In the genomic region with DNA sequence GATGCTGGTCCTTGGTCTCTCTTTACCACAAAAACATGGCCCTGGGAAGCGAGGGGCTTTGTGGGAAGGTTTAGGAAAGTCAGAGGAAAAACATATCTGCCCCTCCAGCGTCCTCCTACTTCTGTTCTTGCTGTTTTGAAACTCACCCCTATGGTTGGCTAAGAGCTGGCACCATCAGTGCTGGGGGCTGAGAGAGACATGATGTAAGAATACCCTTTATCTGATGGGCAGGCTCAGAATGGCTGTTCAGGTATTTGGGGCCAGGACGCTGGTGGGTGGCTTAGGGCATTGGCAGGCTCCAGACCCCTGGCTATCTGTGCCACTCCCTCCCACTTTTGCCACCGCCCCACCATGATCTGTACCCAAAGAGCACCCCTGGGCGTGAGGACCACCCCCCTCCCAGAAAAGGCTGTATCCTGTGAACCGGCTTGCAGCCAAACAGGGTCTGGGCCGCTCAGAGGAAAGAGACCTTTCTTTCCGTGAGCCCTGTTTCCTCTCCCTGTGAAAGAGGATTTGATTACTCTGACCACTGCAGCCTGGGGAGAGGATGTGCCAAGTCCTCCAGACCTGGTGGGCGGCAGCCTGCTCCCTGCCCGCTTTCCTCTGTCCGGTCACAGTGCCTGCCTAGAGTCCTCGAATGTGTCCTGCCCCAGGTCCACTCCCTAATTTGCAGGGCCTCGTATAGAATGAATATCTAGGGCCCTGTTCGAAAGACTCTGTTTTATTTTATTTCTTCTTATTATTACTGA, we compare ENCODE assay signal across 2 cellular contexts.
TF ChIP-seq lines count a peak whose summit lies in the region.

No MANE protein-coding gene starts in this region.

TF ChIP-seq in liver, 16 proteins besides CTCF, POLR2A, EP300 and RAD21 (continued from another document):
- TF ChIP-seq, protein P1, sequence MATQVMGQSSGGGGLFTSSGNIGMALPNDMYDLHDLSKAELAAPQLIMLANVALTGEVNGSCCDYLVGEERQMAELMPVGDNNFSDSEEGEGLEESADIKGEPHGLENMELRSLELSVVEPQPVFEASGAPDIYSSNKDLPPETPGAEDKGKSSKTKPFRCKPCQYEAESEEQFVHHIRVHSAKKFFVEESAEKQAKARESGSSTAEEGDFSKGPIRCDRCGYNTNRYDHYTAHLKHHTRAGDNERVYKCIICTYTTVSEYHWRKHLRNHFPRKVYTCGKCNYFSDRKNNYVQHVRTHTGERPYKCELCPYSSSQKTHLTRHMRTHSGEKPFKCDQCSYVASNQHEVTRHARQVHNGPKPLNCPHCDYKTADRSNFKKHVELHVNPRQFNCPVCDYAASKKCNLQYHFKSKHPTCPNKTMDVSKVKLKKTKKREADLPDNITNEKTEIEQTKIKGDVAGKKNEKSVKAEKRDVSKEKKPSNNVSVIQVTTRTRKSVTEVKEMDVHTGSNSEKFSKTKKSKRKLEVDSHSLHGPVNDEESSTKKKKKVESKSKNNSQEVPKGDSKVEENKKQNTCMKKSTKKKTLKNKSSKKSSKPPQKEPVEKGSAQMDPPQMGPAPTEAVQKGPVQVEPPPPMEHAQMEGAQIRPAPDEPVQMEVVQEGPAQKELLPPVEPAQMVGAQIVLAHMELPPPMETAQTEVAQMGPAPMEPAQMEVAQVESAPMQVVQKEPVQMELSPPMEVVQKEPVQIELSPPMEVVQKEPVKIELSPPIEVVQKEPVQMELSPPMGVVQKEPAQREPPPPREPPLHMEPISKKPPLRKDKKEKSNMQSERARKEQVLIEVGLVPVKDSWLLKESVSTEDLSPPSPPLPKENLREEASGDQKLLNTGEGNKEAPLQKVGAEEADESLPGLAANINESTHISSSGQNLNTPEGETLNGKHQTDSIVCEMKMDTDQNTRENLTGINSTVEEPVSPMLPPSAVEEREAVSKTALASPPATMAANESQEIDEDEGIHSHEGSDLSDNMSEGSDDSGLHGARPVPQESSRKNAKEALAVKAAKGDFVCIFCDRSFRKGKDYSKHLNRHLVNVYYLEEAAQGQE (IDR thresholded peaks at IDR 0.05) = peak; percentile 16
- TF ChIP-seq RXRA (IDR thresholded peaks at IDR 0.05) (peak in 1 of 2 donors; percentile 61), HNF4A (conservative IDR thresholded peaks at IDR 0.05) (peak in 1 of 2 donors; percentile 42), NR2F2 (IDR thresholded peaks at IDR 0.05) (no peak), MAX (IDR thresholded peaks at IDR 0.05) (no peak), EGR1 (IDR thresholded peaks at IDR 0.05; ENCODE audit: low read depth in 2 of 2) (peak in 1 of 2 donors; percentile 33), JUND (IDR thresholded peaks at IDR 0.05) (no peak), YY1 (IDR thresholded peaks at IDR 0.05) (no peak)
- TF ChIP-seq, protein P2, sequence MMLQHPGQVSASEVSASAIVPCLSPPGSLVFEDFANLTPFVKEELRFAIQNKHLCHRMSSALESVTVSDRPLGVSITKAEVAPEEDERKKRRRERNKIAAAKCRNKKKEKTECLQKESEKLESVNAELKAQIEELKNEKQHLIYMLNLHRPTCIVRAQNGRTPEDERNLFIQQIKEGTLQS (IDR thresholded peaks at IDR 0.05) = no peak

TF ChIP-seq in HepG2, 621 proteins besides CTCF, POLR2A, EP300 and RAD21 (continued from another document):
- TF ChIP-seq, protein P3, sequence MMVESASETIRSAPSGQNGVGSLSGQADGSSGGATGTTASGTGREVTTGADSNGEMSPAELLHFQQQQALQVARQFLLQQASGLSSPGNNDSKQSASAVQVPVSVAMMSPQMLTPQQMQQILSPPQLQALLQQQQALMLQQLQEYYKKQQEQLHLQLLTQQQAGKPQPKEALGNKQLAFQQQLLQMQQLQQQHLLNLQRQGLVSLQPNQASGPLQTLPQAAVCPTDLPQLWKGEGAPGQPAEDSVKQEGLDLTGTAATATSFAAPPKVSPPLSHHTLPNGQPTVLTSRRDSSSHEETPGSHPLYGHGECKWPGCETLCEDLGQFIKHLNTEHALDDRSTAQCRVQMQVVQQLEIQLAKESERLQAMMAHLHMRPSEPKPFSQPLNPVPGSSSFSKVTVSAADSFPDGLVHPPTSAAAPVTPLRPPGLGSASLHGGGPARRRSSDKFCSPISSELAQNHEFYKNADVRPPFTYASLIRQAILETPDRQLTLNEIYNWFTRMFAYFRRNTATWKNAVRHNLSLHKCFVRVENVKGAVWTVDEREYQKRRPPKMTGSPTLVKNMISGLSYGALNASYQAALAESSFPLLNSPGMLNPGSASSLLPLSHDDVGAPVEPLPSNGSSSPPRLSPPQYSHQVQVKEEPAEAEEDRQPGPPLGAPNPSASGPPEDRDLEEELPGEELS (CRISPR knock-in tag; IDR thresholded peaks at IDR 0.05) = no peak
- TF ChIP-seq, protein P4, sequence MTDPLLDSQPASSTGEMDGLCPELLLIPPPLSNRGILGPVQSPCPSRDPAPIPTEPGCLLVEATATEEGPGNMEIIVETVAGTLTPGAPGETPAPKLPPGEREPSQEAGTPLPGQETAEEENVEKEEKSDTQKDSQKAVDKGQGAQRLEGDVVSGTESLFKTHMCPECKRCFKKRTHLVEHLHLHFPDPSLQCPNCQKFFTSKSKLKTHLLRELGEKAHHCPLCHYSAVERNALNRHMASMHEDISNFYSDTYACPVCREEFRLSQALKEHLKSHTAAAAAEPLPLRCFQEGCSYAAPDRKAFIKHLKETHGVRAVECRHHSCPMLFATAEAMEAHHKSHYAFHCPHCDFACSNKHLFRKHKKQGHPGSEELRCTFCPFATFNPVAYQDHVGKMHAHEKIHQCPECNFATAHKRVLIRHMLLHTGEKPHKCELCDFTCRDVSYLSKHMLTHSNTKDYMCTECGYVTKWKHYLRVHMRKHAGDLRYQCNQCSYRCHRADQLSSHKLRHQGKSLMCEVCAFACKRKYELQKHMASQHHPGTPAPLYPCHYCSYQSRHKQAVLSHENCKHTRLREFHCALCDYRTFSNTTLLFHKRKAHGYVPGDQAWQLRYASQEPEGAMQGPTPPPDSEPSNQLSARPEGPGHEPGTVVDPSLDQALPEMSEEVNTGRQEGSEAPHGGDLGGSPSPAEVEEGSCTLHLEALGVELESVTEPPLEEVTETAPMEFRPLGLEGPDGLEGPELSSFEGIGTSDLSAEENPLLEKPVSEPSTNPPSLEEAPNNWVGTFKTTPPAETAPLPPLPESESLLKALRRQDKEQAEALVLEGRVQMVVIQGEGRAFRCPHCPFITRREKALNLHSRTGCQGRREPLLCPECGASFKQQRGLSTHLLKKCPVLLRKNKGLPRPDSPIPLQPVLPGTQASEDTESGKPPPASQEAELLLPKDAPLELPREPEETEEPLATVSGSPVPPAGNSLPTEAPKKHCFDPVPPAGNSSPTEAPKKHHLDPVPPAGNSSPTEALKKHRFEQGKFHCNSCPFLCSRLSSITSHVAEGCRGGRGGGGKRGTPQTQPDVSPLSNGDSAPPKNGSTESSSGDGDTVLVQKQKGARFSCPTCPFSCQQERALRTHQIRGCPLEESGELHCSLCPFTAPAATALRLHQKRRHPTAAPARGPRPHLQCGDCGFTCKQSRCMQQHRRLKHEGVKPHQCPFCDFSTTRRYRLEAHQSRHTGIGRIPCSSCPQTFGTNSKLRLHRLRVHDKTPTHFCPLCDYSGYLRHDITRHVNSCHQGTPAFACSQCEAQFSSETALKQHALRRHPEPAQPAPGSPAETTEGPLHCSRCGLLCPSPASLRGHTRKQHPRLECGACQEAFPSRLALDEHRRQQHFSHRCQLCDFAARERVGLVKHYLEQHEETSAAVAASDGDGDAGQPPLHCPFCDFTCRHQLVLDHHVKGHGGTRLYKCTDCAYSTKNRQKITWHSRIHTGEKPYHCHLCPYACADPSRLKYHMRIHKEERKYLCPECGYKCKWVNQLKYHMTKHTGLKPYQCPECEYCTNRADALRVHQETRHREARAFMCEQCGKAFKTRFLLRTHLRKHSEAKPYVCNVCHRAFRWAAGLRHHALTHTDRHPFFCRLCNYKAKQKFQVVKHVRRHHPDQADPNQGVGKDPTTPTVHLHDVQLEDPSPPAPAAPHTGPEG (CRISPR knock-in tag; IDR thresholded peaks at IDR 0.05) = no peak
- TF ChIP-seq CHCHD3 (CRISPR knock-in tag; IDR thresholded peaks at IDR 0.05) (no peak), ZNF12 (CRISPR knock-in tag; IDR thresholded peaks at IDR 0.05) (no peak), ZNF878 (CRISPR knock-in tag; IDR thresholded peaks at IDR 0.05) (no peak), AHR (CRISPR knock-in tag; IDR thresholded peaks at IDR 0.05) (no peak), ZNF280D (CRISPR knock-in tag; IDR thresholded peaks at IDR 0.05) (no peak), ZNF776 (CRISPR knock-in tag; IDR thresholded peaks at IDR 0.05) (no peak), ZUFSP (CRISPR knock-in tag; IDR thresholded peaks at IDR 0.05; ENCODE audit: borderline replicate concordance) (no peak), TFDP1 (CRISPR knock-in tag; IDR thresholded peaks at IDR 0.05; ENCODE audit: borderline replicate concordance) (no peak), NR2C2 (CRISPR knock-in tag; IDR thresholded peaks at IDR 0.05; ENCODE audit: borderline replicate concordance) (no peak), PLRG1 (conservative IDR thresholded peaks at IDR 0.05) (no peak)
